Comparison of ENCODE assay signal across 18 cellular contexts in the genomic region with DNA sequence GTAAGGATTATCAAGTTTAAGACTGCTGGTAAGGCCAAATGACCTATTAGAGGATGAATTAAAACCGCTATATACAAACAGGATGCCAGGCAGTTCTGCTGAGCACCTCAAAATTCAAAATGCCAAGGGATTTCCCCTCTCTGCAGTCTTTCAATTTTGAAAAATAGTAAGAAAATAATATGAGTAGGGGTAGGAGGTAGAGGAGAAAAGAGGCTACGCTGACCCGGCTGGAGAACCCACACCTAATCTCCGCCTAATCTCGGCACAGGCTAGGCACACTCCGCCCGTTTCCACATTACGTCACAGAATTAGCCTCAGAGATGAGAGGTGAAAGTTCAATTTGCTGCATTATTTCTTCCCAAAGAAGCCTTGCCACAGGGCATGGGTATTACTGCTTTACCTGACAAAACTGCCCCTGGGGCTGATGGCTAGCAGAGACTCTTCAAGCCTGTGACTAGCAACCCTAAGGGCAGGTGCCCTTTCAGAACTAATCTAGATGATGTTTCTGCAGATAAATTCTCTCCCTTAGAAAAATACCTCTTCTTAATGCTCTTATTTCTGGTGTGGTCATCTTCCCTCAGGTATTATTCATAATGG. TPM values are rescaled to one million over a fixed set of nuclear protein-coding genes. Genes with fewer than 3 reads are reported as not detected.
A peak's percentile ranks its signal among the peaks of the same experiment; 100 is the strongest.
DNase-seq lines count a peak whose midpoint lies in the region; ATAC-seq lines count a peak whose summit lies in the region.
"Had no signal": no experiment of that assay in that cellular context is flagged by ENCODE, and none has a peak within 500 bp of the region (broad histone marks: within the 10 kb centered on the region; RNA-seq: fewer than 3 reads in every experiment).

No MANE protein-coding gene starts in this region.

- intact Hi-C loops in activated CD4-positive, alpha-beta T cell treated with anti-CD3 and anti-CD28 coated beads, Interleukin-2, amount 10 ng/mL, durations not matched to agents 24 days and 14 days (cut with micrococcal nuclease) = no loop called here

- DNase-seq in activated CD4-positive, alpha-beta T cell treated with anti-CD3 and anti-CD28 coated beads, Interleukin-2, amount 10 ng/mL, durations not matched to agents 24 days and 14 days = peak; percentile 64
- no peak for DNase-seq in activated CD4-positive, alpha-beta T cell treated with anti-CD3 and anti-CD28 coated beads for 1 hour
- peak; percentile 46 for DNase-seq in ELF-1 (ENCODE audit: low read depth, low spot score)
- peak in 1 of 10 donors; percentile 39 for DNase-seq in naive thymus-derived CD8-positive, alpha-beta T cell
- no peak for DNase-seq in NCI-H2029 (lab: John Stamatoyannopoulos, UW)
- DNase-seq in effector CD4-positive, alpha-beta T cell = no peak
- no peak for DNase-seq in LoVo (ENCODE audit: low spot score)
- DNase-seq: activated CD8-positive, alpha-beta memory T cell treated with anti-CD3 and anti-CD28 coated beads for 24 hours; amygdala; colonic mucosa; COR-L47; erythroblast; GF-D8; NCI-H2029 treated with DMSO at 0.1 percent for 48 hours; NCI-H526; stimulated activated CD4-positive, alpha-beta T cell treated with anti-CD3 and anti-CD28 coated beads, Interleukin-2, amount 100 ng/mL, for 24 hours; uterus had no signal

- H3K27ac Mint-ChIP-seq in activated CD4-positive, alpha-beta T cell treated with anti-CD3 and anti-CD28 coated beads, Interleukin-2, amount 10 ng/mL, durations not matched to agents 24 days and 14 days = peak overlapping the region; percentile 73
- H3K27ac Mint-ChIP-seq in activated T-helper 17 cell treated with anti-CD3 and anti-CD28 coated beads, Interleukin-2, amount 50 U/mL, for 72 hours = peak overlapping the region; percentile 98
- H3K27ac Mint-ChIP-seq in naive thymus-derived CD8-positive, alpha-beta T cell = peak overlapping the region; percentile 81 to 95 (median 92)

- ATAC-seq in activated T-helper 17 cell treated with anti-CD3 and anti-CD28 coated beads, Interleukin-2, amount 50 U/mL, for 72 hours (replicated peaks) = peak; percentile 60
- peak; percentile 28 to 43 for ATAC-seq in naive thymus-derived CD8-positive, alpha-beta T cell

- H3K9me3 Mint-ChIP-seq in activated CD4-positive, alpha-beta T cell treated with anti-CD3 and anti-CD28 coated beads, Interleukin-2, amount 10 ng/mL, durations not matched to agents 24 days and 14 days = no peaks in the 10 kb centered on the region
- no peaks in the 10 kb centered on the region for H3K9me3 Mint-ChIP-seq in activated T-helper 17 cell treated with anti-CD3 and anti-CD28 coated beads, Interleukin-2, amount 50 U/mL, for 72 hours
- H3K9me3 Mint-ChIP-seq in naive thymus-derived CD8-positive, alpha-beta T cell = no peaks in the 10 kb centered on the region

- peak overlapping the region; percentile 10 for H3K4me3 Mint-ChIP-seq in activated CD4-positive, alpha-beta T cell treated with anti-CD3 and anti-CD28 coated beads, Interleukin-2, amount 10 ng/mL, durations not matched to agents 24 days and 14 days
- peak overlapping the region; percentile 91 for H3K4me3 Mint-ChIP-seq in activated T-helper 17 cell treated with anti-CD3 and anti-CD28 coated beads, Interleukin-2, amount 50 U/mL, for 72 hours
- H3K4me3 Mint-ChIP-seq in naive thymus-derived CD8-positive, alpha-beta T cell = peak overlapping the region; percentile 60 to 87 (median 74)

- POLR2A ChIA-PET in naive thymus-derived CD8-positive, alpha-beta T cell (lab: Charles Lee) = interaction anchor here (1.3 to 9.5 kb wide), 6 partner anchors 10 to 225 kb away, joined by 3 to 208 read pairs (median 6); partner anchors contain the start of genes ANAPC16, ASCC1 and SPOCK2

- H3K4me1 Mint-ChIP-seq in activated CD4-positive, alpha-beta T cell treated with anti-CD3 and anti-CD28 coated beads, Interleukin-2, amount 10 ng/mL, durations not matched to agents 24 days and 14 days = peaks cover 55% of the 10 kb centered on the region
- H3K4me1 Mint-ChIP-seq in activated T-helper 17 cell treated with anti-CD3 and anti-CD28 coated beads, Interleukin-2, amount 50 U/mL, for 72 hours = peaks cover 42% of the 10 kb centered on the region
- H3K4me1 Mint-ChIP-seq in naive thymus-derived CD8-positive, alpha-beta T cell = peaks cover 48 to 81% (median 79%) of the 10 kb centered on the region in 4 donors

- no peaks in the 10 kb centered on the region for H3K27me3 Mint-ChIP-seq in activated CD4-positive, alpha-beta T cell treated with anti-CD3 and anti-CD28 coated beads, Interleukin-2, amount 10 ng/mL, durations not matched to agents 24 days and 14 days
- no peaks in the 10 kb centered on the region for H3K27me3 Mint-ChIP-seq in activated T-helper 17 cell treated with anti-CD3 and anti-CD28 coated beads, Interleukin-2, amount 50 U/mL, for 72 hours
- H3K27me3 Mint-ChIP-seq in naive thymus-derived CD8-positive, alpha-beta T cell = no peaks in the 10 kb centered on the region

- H3K36me3 Mint-ChIP-seq in activated CD4-positive, alpha-beta T cell treated with anti-CD3 and anti-CD28 coated beads, Interleukin-2, amount 10 ng/mL, durations not matched to agents 24 days and 14 days (ENCODE audit: low read depth) = peaks cover 21% of the 10 kb centered on the region
- peaks cover 16% of the 10 kb centered on the region for H3K36me3 Mint-ChIP-seq in activated T-helper 17 cell treated with anti-CD3 and anti-CD28 coated beads, Interleukin-2, amount 50 U/mL, for 72 hours (ENCODE audit: low read depth)
- peaks cover 0 to 6% (median 4%) of the 10 kb centered on the region in 3 donors for H3K36me3 Mint-ChIP-seq in naive thymus-derived CD8-positive, alpha-beta T cell

RNA-seq across cellular contexts. Expression of gene SPOCK2, which starts 21.4 kb away (rescaled TPM):
- 104 and 106 TPM in 2 replicates for total RNA-seq in activated CD4-positive, alpha-beta T cell treated with anti-CD3 and anti-CD28 coated beads, Interleukin-2, amount 10 ng/mL, durations not matched to agents 24 days and 14 days
- 100 to 1,000 TPM; 161 to 191 TPM for total RNA-seq in activated T-helper 17 cell treated with anti-CD3 and anti-CD28 coated beads, Interleukin-2, amount 50 U/mL, for 72 hours
- total RNA-seq in naive thymus-derived CD8-positive, alpha-beta T cell = 100 to 1,000 TPM; 566 to 578 TPM
- polyA plus RNA-seq in naive thymus-derived CD8-positive, alpha-beta T cell = 100 to 1,000 TPM; 177 to 292 (median 235) TPM

Comparison
In these comparisons a context has a peak if more than half of its experiments do, and no peak if none do; other contexts are left out.
1. DNase-seq: peak in activated CD4-positive, alpha-beta T cell treated with anti-CD3 and anti-CD28 coated beads, Interleukin-2, amount 10 ng/mL, durations not matched to agents 24 days and 14 days (single experiment) and ELF-1 (single experiment); none in activated CD4-positive, alpha-beta T cell treated with anti-CD3 and anti-CD28 coated beads for 1 hour (single experiment), NCI-H2029 (single experiment), effector CD4-positive, alpha-beta T cell (single experiment) and LoVo (single experiment).
2. H3K4me3 Mint-ChIP-seq: peak in every context shown above with its lines; median percentile 91 in activated T-helper 17 cell treated with anti-CD3 and anti-CD28 coated beads, Interleukin-2, amount 50 U/mL, for 72 hours; 74 in naive thymus-derived CD8-positive, alpha-beta T cell; 10 in activated CD4-positive, alpha-beta T cell treated with anti-CD3 and anti-CD28 coated beads, Interleukin-2, amount 10 ng/mL, durations not matched to agents 24 days and 14 days.
3. Peak in every context shown above with its lines, with median percentiles within 50 percentile points of each other: H3K27ac Mint-ChIP-seq.